ENCODE assay signal across 9 cellular contexts in the genomic region with DNA sequence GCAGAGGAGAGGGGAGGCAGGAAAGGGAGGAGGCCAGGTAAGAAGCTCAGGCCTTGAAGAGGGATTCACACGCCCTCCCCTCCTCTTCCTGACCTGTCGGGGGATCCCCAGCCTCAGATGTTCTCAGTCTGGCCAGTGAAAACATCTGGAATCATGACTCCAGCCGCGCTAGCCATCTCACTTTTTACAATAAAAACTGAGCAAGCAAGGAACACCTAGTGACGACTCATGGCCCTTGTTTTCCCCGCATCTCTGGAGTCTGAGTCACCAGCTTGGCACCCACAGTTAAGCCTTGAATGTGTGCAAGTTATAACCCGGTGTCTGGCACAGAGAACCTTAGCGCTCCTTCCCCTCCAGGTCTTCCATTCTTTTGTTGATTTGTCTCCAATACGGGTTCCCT.
DNase-seq lines count a peak whose midpoint lies in the region; ATAC-seq and TF ChIP-seq lines count a peak whose summit lies in the region.
"Had no signal": no experiment of that assay in that cellular context is flagged by ENCODE, and none has a peak within 500 bp of the region (broad histone marks: within the 10 kb centered on the region; RNA-seq: fewer than 3 reads in every experiment).

No MANE protein-coding gene starts in this region.

- no peak for ATAC-seq in GM18858 (IDR thresholded peaks at IDR 0.05; ENCODE audit: unreplicated experiment)
- ATAC-seq in activated T-cell treated with anti-CD3 and anti-CD28 coated beads, Interleukin-2, amount 50 U/mL, for 72 hours (replicated peaks in 1 of 2), result no peak
- ATAC-seq: effector memory CD8-positive, alpha-beta T cell had no signal

- in situ Hi-C loops in mammary epithelial cell (cut with MboI; ENCODE audit: low sequenced_read_pairs in 2 of 2), result loop anchor here in 1 of 2 donors (10.0 kb wide), 1 partner anchor 71 kb away; the partner anchor contains the start of gene SH3BP4

- H2AK5ac ChIP-seq in mesendoderm (ENCODE audit: low read length), result no peak overlapping the region

- no peak overlapping the region for H3K4me3 Mint-ChIP-seq in activated T-cell treated with anti-CD3 and anti-CD28 coated beads, Interleukin-2, amount 50 U/mL, for 72 hours
- H3K4me3 Mint-ChIP-seq: effector memory CD8-positive, alpha-beta T cell had no signal

- no peaks in the 10 kb centered on the region for H3K27me3 Mint-ChIP-seq in activated T-cell treated with anti-CD3 and anti-CD28 coated beads, Interleukin-2, amount 50 U/mL, for 72 hours (ENCODE audit: low read depth)

- no peak for TF ChIP-seq CTCF in mammary epithelial cell (conservative IDR thresholded peaks at IDR 0.05 in 1 of 2, IDR thresholded peaks at IDR 0.05 in 1 of 2; ENCODE audit: extremely low read depth in 1 of 2, insufficient read depth in 1 of 2, low read depth in 1 of 2, low read length in 2 of 2)

- H3K79me2 ChIP-seq in mammary epithelial cell (ENCODE audit: insufficient read depth, low read length) (peaks cover 71% of the 10 kb centered on the region), mesendoderm (ENCODE audit: control insufficient read depth, insufficient read depth, low read length) (peaks cover 49% of the 10 kb centered on the region)

- H3K27ac ChIP-seq in mammary epithelial cell (ENCODE audit: insufficient read depth, low read depth, low read length) (peak overlapping the region; percentile 99), mesendoderm (ENCODE audit: low read depth, low read length) (no peak overlapping the region)
- no peak overlapping the region for H3K27ac ChIP-seq in effector memory CD4-positive, alpha-beta T cell (ENCODE audit: insufficient read depth, low read length, poor library complexity, severe bottlenecking)

- no peaks in the 10 kb centered on the region for H3K9me3 Mint-ChIP-seq in activated T-cell treated with anti-CD3 and anti-CD28 coated beads, Interleukin-2, amount 50 U/mL, for 72 hours
- H3K9me3 Mint-ChIP-seq: effector memory CD8-positive, alpha-beta T cell had no signal

- H2BK5ac ChIP-seq in mesendoderm (ENCODE audit: low read length), result no peak overlapping the region

- peak overlapping the region; percentile 87 for H3K4me2 ChIP-seq in mammary epithelial cell (ENCODE audit: insufficient read depth, low read depth, low read length)
- no peak overlapping the region for H3K4me2 ChIP-seq in mesendoderm (ENCODE audit: low read length)

- no peak overlapping the region for H3K23ac ChIP-seq in mesendoderm (ENCODE audit: low read length)

- no peaks in the 10 kb centered on the region for H3K27me3 ChIP-seq in mammary epithelial cell (ENCODE audit: insufficient read depth, low read length)
- no peaks in the 10 kb centered on the region for H3K27me3 ChIP-seq in mesendoderm (ENCODE audit: insufficient read depth, low read length, poor library complexity)
- no peaks in the 10 kb centered on the region for H3K27me3 ChIP-seq in effector memory CD4-positive, alpha-beta T cell (replicated peaks; ENCODE audit: control insufficient read depth, insufficient read depth, low read length, poor library complexity, severe bottlenecking)

- no peaks in the 10 kb centered on the region for H3K9me3 ChIP-seq in mammary epithelial cell (replicated peaks; ENCODE audit: insufficient read depth, low read length)
- no peaks in the 10 kb centered on the region for H3K9me3 ChIP-seq in effector memory CD4-positive, alpha-beta T cell (ENCODE audit: control insufficient read depth, low read length)

- CTCF ChIA-PET in mammary epithelial cell (lab: Charles Lee; ENCODE audit: low non-redundant PET), result interaction anchor here (0.6 kb wide), 1 partner anchor 18 kb away, joined by 3 read pairs; no protein-coding TSS in a partner anchor

- H2BK15ac ChIP-seq in mesendoderm (replicated peaks; ENCODE audit: low read depth), result no peak overlapping the region

- no peaks in the 10 kb centered on the region for H3K36me3 Mint-ChIP-seq in activated T-cell treated with anti-CD3 and anti-CD28 coated beads, Interleukin-2, amount 50 U/mL, for 72 hours (ENCODE audit: insufficient read depth in 2 of 2)

- peaks cover 67% of the 10 kb centered on the region for H3K4me1 ChIP-seq in mammary epithelial cell (ENCODE audit: insufficient read depth, low read length)
- H3K4me1 ChIP-seq in mesendoderm (ENCODE audit: control insufficient read depth, low read depth, low read length), result peaks cover 3% of the 10 kb centered on the region
- no peaks in the 10 kb centered on the region for H3K4me1 ChIP-seq in effector memory CD4-positive, alpha-beta T cell (ENCODE audit: control insufficient read depth, insufficient read depth, low read length, poor library complexity, severe bottlenecking)

- H3K79me1 ChIP-seq in mesendoderm (ENCODE audit: low read length), result peaks cover 50% of the 10 kb centered on the region

- no peaks in the 10 kb centered on the region for H4K20me1 ChIP-seq in mammary epithelial cell (ENCODE audit: insufficient read depth, low read length)

- H3K56ac ChIP-seq in mesendoderm (ENCODE audit: low read length), result no peak overlapping the region

- peak overlapping the region; percentile 40 for H2AFZ ChIP-seq in mammary epithelial cell (ENCODE audit: low read depth, low read length)

- DNase-seq in AG08396 (ENCODE audit: low spot score), result peak; percentile 55
- DNase-seq in LHCN-M2 (ENCODE audit: low read depth), result peak; percentile 80
- peak; percentile 99 for DNase-seq in mammary epithelial cell
- peak; percentile 49 for DNase-seq in mesendoderm
- DNase-seq in stimulated activated CD4-positive, alpha-beta T cell treated with anti-CD3 and anti-CD28 coated beads, Interleukin-2, amount 100 ng/mL, for 48 hours, result no peak
- no peak for DNase-seq in effector memory CD4-positive, alpha-beta T cell
- DNase-seq in activated T-cell treated with anti-CD3 and anti-CD28 coated beads, Interleukin-2, amount 50 U/mL, for 72 hours, result no peak
- DNase-seq: effector memory CD8-positive, alpha-beta T cell had no signal

- H3K9ac ChIP-seq in mammary epithelial cell (ENCODE audit: insufficient read depth, low read length), result peak overlapping the region; percentile 96
- H3K9ac ChIP-seq in mesendoderm (ENCODE audit: low read length), result no peak overlapping the region

- H3K4ac ChIP-seq in mesendoderm (ENCODE audit: low read depth, low read length), result no peak overlapping the region

- H2BK120ac ChIP-seq in mesendoderm (ENCODE audit: low read depth, low read length), result no peak overlapping the region

- H3K36me3 ChIP-seq in mammary epithelial cell (ENCODE audit: insufficient read depth, low read length) (no peaks in the 10 kb centered on the region), mesendoderm (ENCODE audit: control insufficient read depth, insufficient read depth, low read length) (no peaks in the 10 kb centered on the region)
- H3K36me3 ChIP-seq in effector memory CD4-positive, alpha-beta T cell (ENCODE audit: control insufficient read depth, insufficient read depth, low read length), result no peaks in the 10 kb centered on the region

- intact Hi-C loops in mammary epithelial cell (cut with micrococcal nuclease), result loop anchor here (1.0 to 10.0 kb wide), 7 partner anchors 18 to 341 kb away; no protein-coding TSS in a partner anchor

- dilution Hi-C loops in mammary epithelial cell (cut with HindIII; ENCODE audit: low sequenced_read_pairs), result loop anchor here (5.0 kb wide), 1 partner anchor 59 kb away; no protein-coding TSS in a partner anchor

- 6% methylated on average over 9 of the region's 9 CpGs for WGBS in mammary epithelial cell (ENCODE audit: low coverage, missing lambda C conversion rate)
- WGBS in mesendoderm (ENCODE audit: extremely low coverage, insufficient coverage, low lambda C conversion rate), result no CpG with 5 or more reads among the region's 9 CpGs

- H3K4me1 Mint-ChIP-seq in activated T-cell treated with anti-CD3 and anti-CD28 coated beads, Interleukin-2, amount 50 U/mL, for 72 hours (ENCODE audit: low read depth), result no peaks in the 10 kb centered on the region

- H4K8ac ChIP-seq in mesendoderm (ENCODE audit: low read depth, low read length), result no peak overlapping the region

- BruUV-seq in mammary epithelial cell (replicated peaks; lab: Mats Ljungman, UMichigan), result no TSS peak

- H3K18ac ChIP-seq in mesendoderm (ENCODE audit: low read length), result no peak overlapping the region

- H3K4me3 ChIP-seq in mammary epithelial cell (replicated peaks in 1 of 3; ENCODE audit: insufficient read depth in 1 of 3, low read depth in 2 of 3, low read length in 3 of 3), result peak overlapping the region in 1 of 3 experiments; percentile 35
- no peak overlapping the region for H3K4me3 ChIP-seq in mesendoderm (ENCODE audit: low read length)
- no peak overlapping the region for H3K4me3 ChIP-seq in effector memory CD4-positive, alpha-beta T cell (ENCODE audit: insufficient read depth, low read depth, low read length, poor library complexity, severe bottlenecking)

- no peak overlapping the region for H3K27ac Mint-ChIP-seq in activated T-cell treated with anti-CD3 and anti-CD28 coated beads, Interleukin-2, amount 50 U/mL, for 72 hours
- H3K27ac Mint-ChIP-seq: effector memory CD8-positive, alpha-beta T cell had no signal

- no peak overlapping the region for H4K5ac ChIP-seq in mesendoderm (ENCODE audit: low read length)

Comparison
In these comparisons a context has a peak if more than half of its experiments do, and no peak if none do; other contexts are left out.
1. DNase-seq: peak in AG08396 (single experiment), LHCN-M2 (single experiment), mammary epithelial cell (single experiment) and mesendoderm (single experiment); none in stimulated activated CD4-positive, alpha-beta T cell treated with anti-CD3 and anti-CD28 coated beads, Interleukin-2, amount 100 ng/mL, for 48 hours (0 of 2), effector memory CD4-positive, alpha-beta T cell (0 of 3) and activated T-cell treated with anti-CD3 and anti-CD28 coated beads, Interleukin-2, amount 50 U/mL, for 72 hours (0 of 2).